ENCODE assay signal across 7 cellular contexts in genomic region chr19:18635831-18636182, GRCh38. TPM values are rescaled to one million over a fixed set of nuclear protein-coding genes. Genes with fewer than 3 reads are reported as not detected.
DNase-seq lines count a peak whose midpoint lies in the region; ATAC-seq and TF ChIP-seq lines count a peak whose summit lies in the region.
"Had no signal": no experiment of that assay in that cellular context is flagged by ENCODE, and none has a peak within 500 bp of the region (broad histone marks: within the 10 kb centered on the region; RNA-seq: fewer than 3 reads in every experiment).

No MANE protein-coding gene starts in this region.

- POLR2A ChIA-PET in CD4-positive, alpha-beta memory T cell (lab: Charles Lee; ENCODE audit: partially characterized antibody) = interaction anchor here (0.9 to 1.4 kb wide), 3 partner anchors 48 to 196 kb away, joined by 3 to 6 read pairs (median 4); partner anchors contain the start of genes REX1BD and UPF1

- peaks cover 0 to 2% of the 10 kb centered on the region in 2 donors for H3K27me3 Mint-ChIP-seq in CD4-positive, alpha-beta memory T cell
- peaks cover 0 to 6% (median 5%) of the 10 kb centered on the region in 3 donors for H3K27me3 Mint-ChIP-seq in naive B cell

- no peak overlapping the region for H3K27ac ChIP-seq in CD4-positive, alpha-beta memory T cell (ENCODE audit: low read depth, low read length)

- H3K4me1 ChIP-seq in CD4-positive, alpha-beta memory T cell (ENCODE audit: insufficient read depth, low read length) = peaks cover 24% of the 10 kb centered on the region

- CTCF ChIA-PET in CD4-positive, alpha-beta memory T cell (lab: Charles Lee; ENCODE audit: partially characterized antibody) = interaction anchor here (1.1 kb wide), 1 partner anchor 12 kb away, joined by 3 read pairs; no protein-coding TSS in a partner anchor

- H3K4me1 Mint-ChIP-seq in CD4-positive, alpha-beta memory T cell = peaks cover 20 to 45% (median 33%) of the 10 kb centered on the region in 4 donors
- H3K4me1 Mint-ChIP-seq in naive B cell = peaks cover 27 to 39% (median 28%) of the 10 kb centered on the region in 3 donors

- no peak for ATAC-seq in naive B cell (ENCODE audit: low read depth in 2 of 2)
- no peak for ATAC-seq in GM19467 (IDR thresholded peaks at IDR 0.05; ENCODE audit: unreplicated experiment)

- no peak overlapping the region for H3K4me3 ChIP-seq in CD4-positive, alpha-beta memory T cell (ENCODE audit: low read length in 2 of 2)

- no peaks in the 10 kb centered on the region for H3K27me3 ChIP-seq in CD4-positive, alpha-beta memory T cell (ENCODE audit: insufficient read depth, low read length)

- peak overlapping the region; percentile 71 to 90 (median 86) for H3K4me3 Mint-ChIP-seq in CD4-positive, alpha-beta memory T cell
- peak overlapping the region; percentile 91 to 96 (median 94) for H3K4me3 Mint-ChIP-seq in naive B cell

- H3K9me3 ChIP-seq in CD4-positive, alpha-beta memory T cell (ENCODE audit: control insufficient read depth in 1 of 2, low read length in 2 of 2) = no peaks in the 10 kb centered on the region

- no peaks in the 10 kb centered on the region for H3K36me3 ChIP-seq in CD4-positive, alpha-beta memory T cell (ENCODE audit: insufficient read depth, low read length)

- TF ChIP-seq POLR2A in Raji (IDR thresholded peaks at IDR 0.05; ENCODE audit: insufficient read depth, low read depth, low read length) = peak; percentile 65; the same call in 1 of the 2 replicates

- no peak for DNase-seq in CD4-positive, alpha-beta memory T cell
- DNase-seq in naive B cell (no peak), CD1c-positive myeloid dendritic cell (ENCODE audit: extremely low spot score) (no peak), NCI-H82 treated with DMSO at 0.1 percent for 48 hours (lab: John Stamatoyannopoulos, UW; ENCODE audit: unreplicated experiment) (no peak)

- no peaks in the 10 kb centered on the region for H3K36me3 Mint-ChIP-seq in CD4-positive, alpha-beta memory T cell
- no peaks in the 10 kb centered on the region for H3K36me3 Mint-ChIP-seq in naive B cell

- intact Hi-C loops in CD4-positive, alpha-beta memory T cell (cut with micrococcal nuclease) = loop anchor here (1.0 to 5.0 kb wide), 9 partner anchors 25 to 431 kb away; partner anchors contain the start of genes COPE, CRTC1, DDX49 and ELL

- no peaks in the 10 kb centered on the region for H3K9me3 Mint-ChIP-seq in CD4-positive, alpha-beta memory T cell
- no peaks in the 10 kb centered on the region for H3K9me3 Mint-ChIP-seq in naive B cell

- peak overlapping the region in 5 of 7 donors; percentile 68 to 96 (median 91) for H3K27ac Mint-ChIP-seq in CD4-positive, alpha-beta memory T cell
- H3K27ac Mint-ChIP-seq in naive B cell = peak overlapping the region; percentile 90 to 98 (median 96)

RNA-seq across cellular contexts. Expression of gene KLHL26, which starts 1.0 kb away (rescaled TPM):
- total RNA-seq in CD4-positive, alpha-beta memory T cell = 10 to 100 TPM; 13.4 to 14.8 TPM
- 1 to 10 TPM; 4.4 to 7.8 TPM for polyA plus RNA-seq in CD4-positive, alpha-beta memory T cell
- 1 to 10 TPM in 5 of 6 donors, not detected in 1; 2.0 to 3.7 (median 3.6) TPM for polyA plus RNA-seq in naive B cell (ENCODE audit: low read depth in 6 of 6)

RNA-seq across cellular contexts. Expression of gene TMEM59L, which starts 23.1 kb away (rescaled TPM):
- not detected for total RNA-seq in CD4-positive, alpha-beta memory T cell
- not detected for polyA plus RNA-seq in CD4-positive, alpha-beta memory T cell
- not detected for polyA plus RNA-seq in naive B cell (ENCODE audit: low read depth in 6 of 6)
- total RNA-seq: lung microvascular endothelial cell had no signal

RNA-seq across cellular contexts. Expression of gene CRLF1, which starts 29.2 kb away (rescaled TPM):
- not detected for total RNA-seq in CD4-positive, alpha-beta memory T cell
- polyA plus RNA-seq in CD4-positive, alpha-beta memory T cell = under 1 TPM in 1 of 2 donors, not detected in 1; 0.70 TPM
- polyA plus RNA-seq in naive B cell (ENCODE audit: low read depth in 6 of 6) = 1 to 10 TPM in 2 of 6 donors, under 1 TPM in 2, not detected in 2; 0.44 to 7.0 (median 0.97) TPM
- total RNA-seq: lung microvascular endothelial cell had no signal

RNA-seq across cellular contexts. Expression of gene REX1BD, which starts 47.2 kb away (rescaled TPM):
- total RNA-seq in CD4-positive, alpha-beta memory T cell = 100 to 1,000 TPM; 150 to 154 TPM
- polyA plus RNA-seq in CD4-positive, alpha-beta memory T cell = 100 to 1,000 TPM; 148 to 156 TPM
- polyA plus RNA-seq in naive B cell (ENCODE audit: low read depth in 6 of 6) = 100 to 1,000 TPM in 2 of 6 donors, 10 to 100 TPM in 4; 76.0 to 107 (median 91.9) TPM

RNA-seq across cellular contexts. Expression of gene CRTC1, which starts 47.7 kb away (rescaled TPM):
- total RNA-seq in CD4-positive, alpha-beta memory T cell = 10 to 100 TPM; 19.6 to 20.8 TPM
- 1 to 10 TPM in 1 of 2 donors, not detected in 1; 1.7 TPM for polyA plus RNA-seq in CD4-positive, alpha-beta memory T cell
- polyA plus RNA-seq in naive B cell (ENCODE audit: low read depth in 6 of 6) = 1 to 10 TPM in 5 of 6 donors, not detected in 1; 1.4 to 2.4 (median 1.4) TPM
